ENCODE assay signal across 22 cellular contexts in the genomic region with DNA sequence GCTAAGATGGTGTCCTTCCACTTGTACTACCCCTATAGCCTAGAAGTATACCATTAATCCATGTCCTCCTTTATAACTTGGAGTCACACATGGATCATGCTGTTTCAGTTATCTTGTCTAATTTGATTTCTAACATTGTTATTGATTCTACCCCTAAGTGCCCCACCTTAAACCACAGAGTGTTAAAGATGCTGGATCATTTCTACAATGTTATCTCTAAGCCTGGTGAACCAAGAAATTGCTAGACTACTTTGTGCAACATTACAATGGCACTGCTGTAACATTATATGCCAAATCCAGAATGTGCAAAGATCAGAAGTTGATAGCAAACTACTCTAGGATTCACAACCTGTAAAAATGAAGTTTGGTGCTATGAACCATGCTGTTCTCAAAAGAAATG. TPM values are rescaled to one million over a fixed set of nuclear protein-coding genes. Genes with fewer than 3 reads are reported as not detected.
A peak's percentile ranks its signal among the peaks of the same experiment; 100 is the strongest.
DNase-seq lines count a peak whose midpoint lies in the region; ATAC-seq, FAIRE-seq and TF ChIP-seq lines count a peak whose summit lies in the region.
"Had no signal": no experiment of that assay in that cellular context is flagged by ENCODE, and none has a peak within 500 bp of the region (broad histone marks: within the 10 kb centered on the region; RNA-seq: fewer than 3 reads in every experiment).

No MANE protein-coding gene starts in this region.

- no peak overlapping the region for H3K27ac Mint-ChIP-seq in astrocyte (ENCODE audit: unreplicated experiment)
- H3K27ac Mint-ChIP-seq in activated T-helper 17 cell treated with anti-CD3 and anti-CD28 coated beads, Interleukin-2, amount 50 U/mL, for 72 hours = no peak overlapping the region
- H3K27ac Mint-ChIP-seq: CD8-positive, alpha-beta memory T cell; IgD-negative memory B cell had no signal

- H3K27ac ChIP-seq in HEK293 (ENCODE audit: extremely low read depth, low read depth, low read length) (no peak overlapping the region), astrocyte (ENCODE audit: low read depth, low read length) (peak overlapping the region; percentile 48), sigmoid colon (no peak overlapping the region)
- H3K27ac ChIP-seq: 22Rv1, BLaER1 had no signal

- peak overlapping the region; percentile 71 for H3K4me2 ChIP-seq in astrocyte (ENCODE audit: low read length)
- H3K4me2 ChIP-seq: BLaER1 had no signal

- H4K20me1 ChIP-seq in astrocyte (ENCODE audit: insufficient read depth, low read length) = no peaks in the 10 kb centered on the region
- H4K20me1 ChIP-seq: BLaER1 had no signal

- TF ChIP-seq CTCF in HEK293 (tag by site-specific recombination; IDR thresholded peaks at IDR 0.05) (no peak), astrocyte (IDR thresholded peaks at IDR 0.05; ENCODE audit: insufficient read depth, low read depth, low read length) (no peak), sigmoid colon (IDR thresholded peaks at IDR 0.05) (no peak)

- H3K4me1 Mint-ChIP-seq in astrocyte (ENCODE audit: low read depth, unreplicated experiment) = peaks cover 19% of the 10 kb centered on the region
- H3K4me1 Mint-ChIP-seq in activated T-helper 17 cell treated with anti-CD3 and anti-CD28 coated beads, Interleukin-2, amount 50 U/mL, for 72 hours = no peaks in the 10 kb centered on the region
- H3K4me1 Mint-ChIP-seq: CD8-positive, alpha-beta memory T cell had no signal

- H3K36me3 ChIP-seq in HEK293 (ENCODE audit: control insufficient read depth in 2 of 2, insufficient read depth in 1 of 2, low read length in 2 of 2) (no peaks in the 10 kb centered on the region), astrocyte (ENCODE audit: insufficient read depth, low read length) (no peaks in the 10 kb centered on the region), sigmoid colon (no peaks in the 10 kb centered on the region)
- H3K36me3 ChIP-seq: BLaER1 had no signal

- H3K9me3 Mint-ChIP-seq in astrocyte (ENCODE audit: unreplicated experiment) = no peaks in the 10 kb centered on the region
- no peaks in the 10 kb centered on the region for H3K9me3 Mint-ChIP-seq in activated T-helper 17 cell treated with anti-CD3 and anti-CD28 coated beads, Interleukin-2, amount 50 U/mL, for 72 hours
- H3K9me3 Mint-ChIP-seq: CD8-positive, alpha-beta memory T cell; IgD-negative memory B cell had no signal

- H3K27me3 Mint-ChIP-seq in astrocyte (ENCODE audit: low read depth, unreplicated experiment) = no peaks in the 10 kb centered on the region
- H3K27me3 Mint-ChIP-seq in activated T-helper 17 cell treated with anti-CD3 and anti-CD28 coated beads, Interleukin-2, amount 50 U/mL, for 72 hours = peaks cover 19% of the 10 kb centered on the region
- H3K27me3 Mint-ChIP-seq: IgD-negative memory B cell had no signal

- intact Hi-C loops in sigmoid colon (cut with DNase I) = no loop called here

- peak; percentile 7 for DNase-seq in NCI-H146 (lab: John Stamatoyannopoulos, UW)
- no peak for DNase-seq in NCI-H146 treated with DMSO at 0.1 percent for 48 hours (lab: John Stamatoyannopoulos, UW; ENCODE audit: unreplicated experiment)
- peak; percentile 23 for DNase-seq in astrocyte (ENCODE audit: low read depth)
- DNase-seq in sigmoid colon = no peak
- no peak for DNase-seq in stimulated activated naive CD4-positive, alpha-beta T cell (lab: John Stamatoyannopoulos, UW)
- DNase-seq: AML-193; Caco-2; CD8-positive, alpha-beta memory T cell; DMS53; KG1 had no signal

- H3K9me3 ChIP-seq in HEK293 (ENCODE audit: control insufficient read depth, insufficient read depth, low read depth, low read length) (no peaks in the 10 kb centered on the region), astrocyte (ENCODE audit: insufficient read depth, low read depth, low read length) (no peaks in the 10 kb centered on the region), sigmoid colon (no peaks in the 10 kb centered on the region)
- H3K9me3 ChIP-seq: BLaER1, Caco-2 had no signal

- H3K9ac ChIP-seq in astrocyte (ENCODE audit: low read length) = peak overlapping the region; percentile 12
- H3K9ac ChIP-seq: BLaER1 had no signal

- H3K27me3 ChIP-seq in astrocyte (ENCODE audit: insufficient read depth, low read length) (no peaks in the 10 kb centered on the region), sigmoid colon (no peaks in the 10 kb centered on the region)
- H3K27me3 ChIP-seq: BLaER1 had no signal

- no peaks in the 10 kb centered on the region for H3K36me3 Mint-ChIP-seq in astrocyte (ENCODE audit: low read depth, unreplicated experiment)
- H3K36me3 Mint-ChIP-seq in activated T-helper 17 cell treated with anti-CD3 and anti-CD28 coated beads, Interleukin-2, amount 50 U/mL, for 72 hours (ENCODE audit: low read depth) = no peaks in the 10 kb centered on the region
- H3K36me3 Mint-ChIP-seq: CD8-positive, alpha-beta memory T cell; IgD-negative memory B cell had no signal

- H2AFZ ChIP-seq in astrocyte (ENCODE audit: low read depth, low read length) = no peak overlapping the region

- H3K4me1 ChIP-seq in HEK293 (ENCODE audit: control insufficient read depth, insufficient read depth, low read length) (no peaks in the 10 kb centered on the region), astrocyte (ENCODE audit: insufficient read depth, low read length) (peaks cover 16% of the 10 kb centered on the region), sigmoid colon (no peaks in the 10 kb centered on the region)
- H3K4me1 ChIP-seq: BLaER1, Caco-2 had no signal

- H3K79me2 ChIP-seq in astrocyte (ENCODE audit: insufficient read depth, low read length) = no peaks in the 10 kb centered on the region

- no peak overlapping the region for H3K4me3 Mint-ChIP-seq in astrocyte (ENCODE audit: unreplicated experiment)
- no peak overlapping the region for H3K4me3 Mint-ChIP-seq in activated T-helper 17 cell treated with anti-CD3 and anti-CD28 coated beads, Interleukin-2, amount 50 U/mL, for 72 hours
- H3K4me3 Mint-ChIP-seq: CD8-positive, alpha-beta memory T cell; IgD-negative memory B cell had no signal

- no peak for ATAC-seq in HG03095 (IDR thresholded peaks at IDR 0.05; ENCODE audit: unreplicated experiment)
- ATAC-seq in activated T-helper 17 cell treated with anti-CD3 and anti-CD28 coated beads, Interleukin-2, amount 50 U/mL, for 72 hours (replicated peaks) = no peak
- ATAC-seq: HCT116 had no signal

- CTCF ChIA-PET in HEK293 (lab: Yijun Ruan, JAX) = interaction anchor here (6.3 kb wide), 1 partner anchor 14 kb away, joined by 55 read pairs; no protein-coding TSS in a partner anchor

- TF ChIP-seq EP300 in sigmoid colon (IDR thresholded peaks at IDR 0.05) = no peak

- no peak overlapping the region for H3K4me3 ChIP-seq in HEK293 (ENCODE audit: low read depth, low read length)
- no peak overlapping the region for H3K4me3 ChIP-seq in astrocyte (ENCODE audit: insufficient read depth, low read depth, low read length)
- H3K4me3 ChIP-seq in sigmoid colon = no peak overlapping the region
- H3K4me3 ChIP-seq: BLaER1 had no signal

- peak; percentile 23 for FAIRE-seq in astrocyte (lab: Jason Lieb, UNC)
- FAIRE-seq: GM12892, H1 had no signal

- POLR2A ChIA-PET in HEK293 (lab: Yijun Ruan, JAX) = no interaction called here

- TF ChIP-seq POLR2A in sigmoid colon (IDR thresholded peaks at IDR 0.05) = no peak

TF ChIP-seq in HEK293, 187 proteins besides CTCF, POLR2A, EP300 and RAD21 (continues in another document):
- TF ChIP-seq ZNF776 (tag by site-specific recombination; IDR thresholded peaks at IDR 0.05; ENCODE audit: borderline replicate concordance) = no peak
- TF ChIP-seq ZNF18 (tag by site-specific recombination; IDR thresholded peaks at IDR 0.05) = no peak
- TF ChIP-seq SP3 (tag by site-specific recombination; IDR thresholded peaks at IDR 0.05) = peak; percentile 10; the same call in 1 of the 2 replicates
- TF ChIP-seq, protein P1, sequence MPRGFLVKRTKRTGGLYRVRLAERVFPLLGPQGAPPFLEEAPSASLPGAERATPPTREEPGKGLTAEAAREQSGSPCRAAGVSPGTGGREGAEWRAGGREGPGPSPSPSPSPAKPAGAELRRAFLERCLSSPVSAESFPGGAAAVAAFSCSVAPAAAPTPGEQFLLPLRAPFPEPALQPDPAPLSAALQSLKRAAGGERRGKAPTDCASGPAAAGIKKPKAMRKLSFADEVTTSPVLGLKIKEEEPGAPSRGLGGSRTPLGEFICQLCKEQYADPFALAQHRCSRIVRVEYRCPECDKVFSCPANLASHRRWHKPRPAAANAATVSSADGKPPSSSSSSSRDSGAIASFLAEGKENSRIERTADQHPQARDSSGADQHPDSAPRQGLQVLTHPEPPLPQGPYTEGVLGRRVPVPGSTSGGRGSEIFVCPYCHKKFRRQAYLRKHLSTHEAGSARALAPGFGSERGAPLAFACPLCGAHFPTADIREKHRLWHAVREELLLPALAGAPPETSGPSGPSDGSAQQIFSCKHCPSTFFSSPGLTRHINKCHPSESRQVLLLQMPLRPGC (tag by site-specific recombination; IDR thresholded peaks at IDR 0.05) = peak; percentile 52; the same call in 1 of the 2 replicates
- TF ChIP-seq ZNF843 (tag by site-specific recombination; IDR thresholded peaks at IDR 0.05) = peak; percentile 91
- TF ChIP-seq ZNF510 (tag by site-specific recombination; IDR thresholded peaks at IDR 0.05; ENCODE audit: insufficient replicate concordance) = no peak
- peak; percentile 81 for TF ChIP-seq FEZF1 (tag by site-specific recombination; IDR thresholded peaks at IDR 0.05)
- no peak for TF ChIP-seq ZNF391 (tag by site-specific recombination; IDR thresholded peaks at IDR 0.05; ENCODE audit: borderline replicate concordance, low read depth)
- TF ChIP-seq, protein P2, sequence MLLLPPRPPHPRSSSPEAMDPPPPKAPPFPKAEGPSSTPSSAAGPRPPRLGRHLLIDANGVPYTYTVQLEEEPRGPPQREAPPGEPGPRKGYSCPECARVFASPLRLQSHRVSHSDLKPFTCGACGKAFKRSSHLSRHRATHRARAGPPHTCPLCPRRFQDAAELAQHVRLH (tag by site-specific recombination; IDR thresholded peaks at IDR 0.05) = peak; percentile 66
- TF ChIP-seq ZNF610 (tag by site-specific recombination; IDR thresholded peaks at IDR 0.05; ENCODE audit: borderline replicate concordance) = 0 out of 2 replicates have a peak, but pooled peaks have one; percentile 36
- TF ChIP-seq KLF10 (tag by site-specific recombination; IDR thresholded peaks at IDR 0.05) = 0 out of 2 replicates have a peak, but pooled peaks have one; percentile 31

RNA-seq across cellular contexts. Expression of gene CGA, which starts 1.7 kb away (rescaled TPM):
- total RNA-seq in astrocyte = 1.5 and 2.0 TPM in 2 replicates
- under 1 TPM in 1 of 2 donors, not detected in 1; 0.26 TPM for total RNA-seq in activated T-helper 17 cell treated with anti-CD3 and anti-CD28 coated beads, Interleukin-2, amount 50 U/mL, for 72 hours
- total RNA-seq in sigmoid colon = not detected
- polyA plus RNA-seq in sigmoid colon = not detected
- total RNA-seq: A673; Caco-2; CD8-positive, alpha-beta memory T cell; G401; H1; HT-29 had no signal
- polyA plus RNA-seq: CD8-positive, alpha-beta memory T cell; H1; IgD-negative memory B cell had no signal

Comparison
In these comparisons a context has a peak if more than half of its experiments do, and no peak if none do; other contexts are left out.
1. DNase-seq: peak in NCI-H146 (single experiment) and astrocyte (single experiment); none in NCI-H146 treated with DMSO at 0.1 percent for 48 hours (single experiment), sigmoid colon (single experiment) and stimulated activated naive CD4-positive, alpha-beta T cell (0 of 6).